ENCODE assay signal across 29 cellular contexts in the genomic region with DNA sequence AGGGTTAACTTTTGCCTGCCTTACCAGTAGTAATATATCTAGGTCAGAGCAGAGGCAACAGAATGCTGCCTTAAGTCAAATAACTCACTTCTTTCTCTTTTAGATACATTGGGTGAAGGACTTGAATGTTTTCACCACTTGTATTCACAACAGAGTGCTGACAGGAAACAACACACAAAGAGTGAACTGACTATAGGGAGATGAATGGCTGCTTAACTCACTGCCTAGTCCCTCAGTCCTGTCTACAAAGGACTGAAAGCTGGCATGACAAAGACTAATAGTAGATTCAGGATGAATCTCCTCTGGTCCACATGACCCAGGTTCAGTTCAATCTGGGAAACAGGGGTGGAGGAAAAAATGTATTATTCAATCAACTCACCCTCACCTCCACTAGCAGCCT.
"Had no signal": no experiment of that assay in that cellular context is flagged by ENCODE, and none has a peak within 500 bp of the region (broad histone marks: within the 10 kb centered on the region; RNA-seq: fewer than 3 reads in every experiment).

No MANE protein-coding gene starts in this region.

- DNase-seq: colonic mucosa; effector CD8-positive, alpha-beta T cell; endodermal cell; foreskin fibroblast; glutamatergic neuron; heart right ventricle; hippocampal formation; left ventricle myocardium superior; lower lobe of right lung; naive thymus-derived CD8-positive, alpha-beta T cell; nephron progenitor cell; nucleus accumbens; stimulated activated CD4-positive, alpha-beta T cell treated with anti-CD3 and anti-CD28 coated beads, Interleukin-12 subunit alpha, Interleukin-12 subunit beta, amount 100 ng/mL, for 4 hours; stimulated activated CD4-positive, alpha-beta T cell treated with anti-CD3 and anti-CD28 coated beads, Interleukin-1b, Interleukin-23, amount 100 ng/mL, for 48 hours; stimulated activated CD4-positive, alpha-beta T cell treated with anti-CD3 and anti-CD28 coated beads, Interleukin-4, amount 100 ng/mL, for 1 hour; stimulated activated CD8-positive, alpha-beta memory T cell treated with anti-CD3 and anti-CD28 coated beads, Interleukin-4, amount 100 ng/mL, for 48 hours; stimulated activated naive CD4-positive, alpha-beta T cell; stimulated activated naive CD8-positive, alpha-beta T cell treated with anti-CD3 and anti-CD28 coated beads, Interleukin-15, amount 100 ng/mL, for 72 hours; transverse colon; upper lobe of right lung; uterus had no signal

- H3K27ac ChIP-seq: colonic mucosa, epithelial cell of prostate, heart right ventricle, lower lobe of right lung, prostate gland, right atrium auricular region, suprapubic skin, transverse colon, upper lobe of right lung, uterus had no signal

- H3K4me1 Mint-ChIP-seq: naive thymus-derived CD8-positive, alpha-beta T cell; nephron progenitor cell; stimulated activated naive CD8-positive, alpha-beta T cell treated with anti-CD3 and anti-CD28 coated beads, Interleukin-15, amount 100 ng/mL, for 72 hours had no signal

- H3K4me2 ChIP-seq: smooth muscle cell had no signal

- H3K27me3 Mint-ChIP-seq: dendritic cell treated with granulocyte-macrophage colony-stimulating factor and Interleukin-4, amounts not matched to agents 40 ng/mL and 50 ng/mL, for 4 days; naive thymus-derived CD8-positive, alpha-beta T cell; stimulated activated naive CD8-positive, alpha-beta T cell treated with anti-CD3 and anti-CD28 coated beads, Interleukin-15, amount 100 ng/mL, for 72 hours had no signal

- H3K9me3 ChIP-seq: colonic mucosa, heart right ventricle, lower lobe of right lung, prostate gland, right atrium auricular region, suprapubic skin, transverse colon, upper lobe of right lung, uterus had no signal

- H3K4me3 ChIP-seq: colonic mucosa, heart right ventricle, lower lobe of right lung, prostate gland, right atrium auricular region, smooth muscle cell, suprapubic skin, transverse colon, upper lobe of right lung, uterus had no signal

- ATAC-seq: esophagus mucosa; heart right ventricle; left ventricle myocardium superior; lower lobe of right lung; naive thymus-derived CD8-positive, alpha-beta T cell; sciatic nerve; stimulated activated naive CD8-positive, alpha-beta T cell treated with anti-CD3 and anti-CD28 coated beads, Interleukin-15, amount 100 ng/mL, for 72 hours; upper lobe of right lung had no signal

- H3K4me3 Mint-ChIP-seq: dendritic cell treated with granulocyte-macrophage colony-stimulating factor and Interleukin-4, amounts not matched to agents 40 ng/mL and 50 ng/mL, for 4 days; endodermal cell; naive thymus-derived CD8-positive, alpha-beta T cell; nephron progenitor cell; stimulated activated naive CD8-positive, alpha-beta T cell treated with anti-CD3 and anti-CD28 coated beads, Interleukin-15, amount 100 ng/mL, for 72 hours had no signal

- H3K4me1 ChIP-seq: colonic mucosa, heart right ventricle, lower lobe of right lung, prostate gland, right atrium auricular region, suprapubic skin, transverse colon, upper lobe of right lung, uterus had no signal

- H3K27ac Mint-ChIP-seq: dendritic cell treated with granulocyte-macrophage colony-stimulating factor and Interleukin-4, amounts not matched to agents 40 ng/mL and 50 ng/mL, for 4 days; endodermal cell; naive thymus-derived CD8-positive, alpha-beta T cell; nephron progenitor cell; stimulated activated naive CD8-positive, alpha-beta T cell treated with anti-CD3 and anti-CD28 coated beads, Interleukin-15, amount 100 ng/mL, for 72 hours had no signal

- H3K36me3 ChIP-seq: colonic mucosa, heart right ventricle, lower lobe of right lung, prostate gland, right atrium auricular region, suprapubic skin, transverse colon, upper lobe of right lung, uterus had no signal

- H3K27me3 ChIP-seq: colonic mucosa, heart right ventricle, right atrium auricular region, suprapubic skin, transverse colon, upper lobe of right lung, uterus had no signal

- H3K9me3 Mint-ChIP-seq: endodermal cell, nephron progenitor cell had no signal
